14 cellular contexts compared by ENCODE assay signal in the genomic region with DNA sequence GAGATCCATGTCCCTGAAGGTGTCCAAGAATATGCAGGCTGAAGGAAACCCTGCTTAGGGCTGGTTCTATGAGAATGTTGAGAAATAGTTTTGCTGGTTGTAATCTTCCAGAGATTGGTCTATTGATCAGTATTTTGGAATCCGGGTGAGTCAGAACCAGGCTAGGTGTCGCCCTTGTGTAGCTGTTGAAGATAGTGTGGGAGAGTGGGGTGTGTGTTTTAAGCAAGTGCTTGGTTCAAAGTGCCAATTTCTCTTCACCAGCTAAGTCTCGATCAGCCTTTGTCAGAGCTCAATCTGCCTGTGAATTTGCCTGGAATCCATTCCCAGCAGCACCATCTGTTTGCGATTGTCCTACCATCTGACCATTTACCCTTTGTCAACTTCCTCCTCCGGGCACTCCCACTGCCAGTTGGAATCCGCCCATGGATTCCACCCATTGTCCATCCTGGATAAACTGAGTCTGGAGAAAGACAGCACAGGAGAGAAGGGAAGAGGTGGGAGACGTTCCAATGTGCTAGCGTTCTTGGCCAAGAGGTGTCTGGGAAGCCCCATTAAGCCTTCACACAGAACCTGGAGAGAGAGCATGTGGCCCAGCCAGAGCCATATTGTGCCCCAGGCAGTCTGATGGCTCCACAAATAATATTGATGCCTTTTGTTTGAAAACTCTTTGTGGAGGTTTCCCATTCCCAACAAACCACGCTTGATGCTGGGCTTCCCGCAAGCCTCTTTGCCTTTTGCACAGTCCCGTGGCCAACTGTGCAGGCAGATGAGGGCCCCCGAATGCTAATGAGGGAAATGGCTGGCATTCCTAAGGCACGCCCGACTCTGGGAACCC. TPM values are rescaled to one million over a fixed set of nuclear protein-coding genes. Genes with fewer than 3 reads are reported as not detected.
DNase-seq lines count a peak whose midpoint lies in the region; TF ChIP-seq lines count a peak whose summit lies in the region.
"Had no signal": no experiment of that assay in that cellular context is flagged by ENCODE, and none has a peak within 500 bp of the region (broad histone marks: within the 10 kb centered on the region; RNA-seq: fewer than 3 reads in every experiment).

No MANE protein-coding gene starts in this region.

- 73 to 76% methylated on average over 14 of the region's 14 CpGs for WGBS in testis, 2 donors

- no peak overlapping the region for H3K27ac ChIP-seq in testis
- H3K27ac ChIP-seq in left ventricle myocardium inferior (replicated peaks): no peak overlapping the region
- H3K27ac ChIP-seq: upper lobe of right lung had no signal

- H3K36me3 ChIP-seq in testis (ENCODE audit: low read depth, missing control alignments) (no peaks in the 10 kb centered on the region), left ventricle myocardium inferior (no peaks in the 10 kb centered on the region)
- H3K36me3 ChIP-seq: upper lobe of right lung had no signal

- no peaks in the 10 kb centered on the region for H3K27me3 ChIP-seq in testis
- H3K27me3 ChIP-seq in left ventricle myocardium inferior (ENCODE audit: low read depth): peaks cover 29% of the 10 kb centered on the region
- H3K27me3 ChIP-seq: upper lobe of right lung had no signal

- H3K9me3 ChIP-seq in testis (no peaks in the 10 kb centered on the region), left ventricle myocardium inferior (replicated peaks) (no peaks in the 10 kb centered on the region)
- H3K9me3 ChIP-seq: upper lobe of right lung had no signal

- peak; percentile 37 for DNase-seq in EH (ENCODE audit: low read depth)
- peak; percentile 68 for DNase-seq in astrocyte of the cerebellum (ENCODE audit: low read depth)
- DNase-seq in head of caudate nucleus: peak in 39 of 42 donors; percentile 10 to 82 (median 46)
- DNase-seq in retinal pigment epithelial cell (ENCODE audit: low read depth): peak; percentile 81
- DNase-seq in NCI-H2029 treated with DMSO at 0.1 percent for 48 hours (lab: John Stamatoyannopoulos, UW): no peak
- no peak for DNase-seq in testis
- DNase-seq in left ventricle myocardium inferior: no peak
- DNase-seq: CD4-positive, alpha-beta T cell; cortex of kidney; GF-D8; naive B cell; retina; stimulated activated CD4-positive, alpha-beta T cell treated with anti-CD3 and anti-CD28 coated beads, Interleukin-2, amount 100 ng/mL, for 48 hours; upper lobe of right lung had no signal

- H3K4me1 ChIP-seq in testis (no peaks in the 10 kb centered on the region), left ventricle myocardium inferior (no peaks in the 10 kb centered on the region)
- H3K4me1 ChIP-seq: upper lobe of right lung had no signal

- no peak for TF ChIP-seq POLR2A in testis (IDR thresholded peaks at IDR 0.05)

- in situ Hi-C loops in astrocyte of the cerebellum (cut with HindIII; ENCODE audit: low sequenced_read_pairs): loop anchor here (25.0 kb wide), 1 partner anchor 876 kb away; no protein-coding TSS in a partner anchor

- no peak for TF ChIP-seq CTCF in astrocyte of the cerebellum (IDR thresholded peaks at IDR 0.05; ENCODE audit: low read depth, low read length, missing control alignments)
- TF ChIP-seq CTCF in retinal pigment epithelial cell (conservative IDR thresholded peaks at IDR 0.05; ENCODE audit: low read depth, low read length): no peak
- no peak for TF ChIP-seq CTCF in testis (IDR thresholded peaks at IDR 0.05)
- TF ChIP-seq CTCF in left ventricle myocardium inferior (IDR thresholded peaks at IDR 0.05; ENCODE audit: borderline replicate concordance): no peak

- H3K4me3 ChIP-seq in astrocyte of the cerebellum (ENCODE audit: low read depth, low read length) (no peak overlapping the region), retinal pigment epithelial cell (ENCODE audit: low read length) (no peak overlapping the region), testis (no peak overlapping the region), left ventricle myocardium inferior (no peak overlapping the region)
- H3K4me3 ChIP-seq: upper lobe of right lung had no signal

- intact Hi-C loops in head of caudate nucleus (cut with DNase I) (no loop called here), testis (cut with DNase I; ENCODE audit: low total_unique reads) (no loop called here), left ventricle myocardium inferior (cut with micrococcal nuclease) (no loop called here)

RNA-seq across cellular contexts. Expression of gene CYP2J2, which starts 59.5 kb away (rescaled TPM):
- total RNA-seq in testis (1 to 10 TPM; 2.7 to 3.1 TPM), left ventricle myocardium inferior (91.7 TPM)
- 8.1 TPM for polyA plus RNA-seq in testis (ENCODE audit: insufficient read depth, low read depth, low replicate concordance)

Comparison
In these comparisons a context has a peak if more than half of its experiments do, and no peak if none do; other contexts are left out.
1. DNase-seq: peak in EH (single experiment), astrocyte of the cerebellum (single experiment), head of caudate nucleus (39 of 42) and retinal pigment epithelial cell (single experiment); none in NCI-H2029 treated with DMSO at 0.1 percent for 48 hours (single experiment), testis (single experiment) and left ventricle myocardium inferior (single experiment).
2. RNA of gene CYP2J2, which starts 59.5 kb away (total RNA-seq): 91.7 TPM in left ventricle myocardium inferior (single experiment); 2.7 to 3.1 TPM in testis; every median in the first group is over 10 times any median in the second.